ENCODE assay signal across 20 cellular contexts in genomic region chr14:24182110-24182882, GRCh38. TPM values are rescaled to one million over a fixed set of nuclear protein-coding genes. Genes with fewer than 3 reads are reported as not detected.
A peak's percentile ranks its signal among the peaks of the same experiment; 100 is the strongest.
DNase-seq lines count a peak whose midpoint lies in the region; ATAC-seq and TF ChIP-seq lines count a peak whose summit lies in the region.
"Had no signal": no experiment of that assay in that cellular context is flagged by ENCODE, and none has a peak within 500 bp of the region (broad histone marks: within the 10 kb centered on the region; RNA-seq: fewer than 3 reads in every experiment).

No MANE protein-coding gene starts in this region.

- H3K4me1 Mint-ChIP-seq in activated naive CD8-positive, alpha-beta T cell (ENCODE audit: low read depth): peaks cover 7% of the 10 kb centered on the region
- peaks cover 5% of the 10 kb centered on the region for H3K4me1 Mint-ChIP-seq in activated naive CD8-positive, alpha-beta T cell treated with anti-CD3 and anti-CD28 coated beads, Interleukin-2, amount 50 U/mL, for 24 hours
- H3K4me1 Mint-ChIP-seq in IgD-negative memory B cell (peaks cover 0 to 3% (median 0%) of the 10 kb centered on the region in 3 donors), endothelial cell (ENCODE audit: unreplicated experiment) (peaks cover 11% of the 10 kb centered on the region)
- peaks cover 39% of the 10 kb centered on the region for H3K4me1 Mint-ChIP-seq in stimulated activated naive CD8-positive, alpha-beta T cell treated with anti-CD3 and anti-CD28 coated beads, Interleukin-15, amount 100 ng/mL, for 72 hours

- H3K27ac Mint-ChIP-seq in activated naive CD8-positive, alpha-beta T cell: peak overlapping the region; percentile 64
- no peak overlapping the region for H3K27ac Mint-ChIP-seq in activated naive CD8-positive, alpha-beta T cell treated with anti-CD3 and anti-CD28 coated beads, Interleukin-2, amount 50 U/mL, for 24 hours
- peak overlapping the region in 2 of 3 donors; percentile 16 to 67 for H3K27ac Mint-ChIP-seq in IgD-negative memory B cell
- H3K27ac Mint-ChIP-seq in endothelial cell (ENCODE audit: unreplicated experiment): no peak overlapping the region
- H3K27ac Mint-ChIP-seq in stimulated activated naive CD8-positive, alpha-beta T cell treated with anti-CD3 and anti-CD28 coated beads, Interleukin-15, amount 100 ng/mL, for 72 hours: peak overlapping the region; percentile 57 to 93

- H3K4me3 Mint-ChIP-seq in activated naive CD8-positive, alpha-beta T cell: no peak overlapping the region
- H3K4me3 Mint-ChIP-seq in activated naive CD8-positive, alpha-beta T cell treated with anti-CD3 and anti-CD28 coated beads, Interleukin-2, amount 50 U/mL, for 24 hours: no peak overlapping the region
- no peak overlapping the region for H3K4me3 Mint-ChIP-seq in IgD-negative memory B cell
- peak overlapping the region; percentile 27 for H3K4me3 Mint-ChIP-seq in endothelial cell (ENCODE audit: unreplicated experiment)
- H3K4me3 Mint-ChIP-seq in stimulated activated naive CD8-positive, alpha-beta T cell treated with anti-CD3 and anti-CD28 coated beads, Interleukin-15, amount 100 ng/mL, for 72 hours: no peak overlapping the region

- DNase-seq in activated naive CD8-positive, alpha-beta T cell treated with anti-CD3 and anti-CD28 coated beads, Interleukin-2, amount 50 U/mL, for 24 hours: no peak
- DNase-seq in endothelial cell (ENCODE audit: low spot score): no peak
- no peak for DNase-seq in stimulated activated naive CD8-positive, alpha-beta T cell treated with anti-CD3 and anti-CD28 coated beads, Interleukin-15, amount 100 ng/mL, for 72 hours
- no peak for DNase-seq in stimulated activated CD4-positive, alpha-beta T cell treated with anti-CD3 and anti-CD28 coated beads, Interleukin-2, amount 100 ng/mL, for 48 hours
- no peak for DNase-seq in NCI-H2171 (lab: John Stamatoyannopoulos, UW)
- DNase-seq: adrenal gland; Caco-2; caudate nucleus; esophagus squamous epithelium; Kasumi-1; NCI-H1105; NCI-H2107; NCI-H524 treated with DMSO at 0.1 percent for 48 hours; SHP77 treated with DMSO at 0.1 percent for 48 hours; sigmoid colon; stimulated activated CD4-positive, alpha-beta T cell treated with anti-CD3 and anti-CD28 coated beads, Interleukin-1b, Interleukin-23, amount 100 ng/mL, for 48 hours; T1000 had no signal

- no peak for ATAC-seq in activated naive CD8-positive, alpha-beta T cell treated with anti-CD3 and anti-CD28 coated beads, Interleukin-2, amount 50 U/mL, for 24 hours
- no peak for ATAC-seq in stimulated activated naive CD8-positive, alpha-beta T cell treated with anti-CD3 and anti-CD28 coated beads, Interleukin-15, amount 100 ng/mL, for 72 hours
- ATAC-seq: left lung had no signal

- H3K9me3 Mint-ChIP-seq in activated naive CD8-positive, alpha-beta T cell (ENCODE audit: low read depth): no peaks in the 10 kb centered on the region
- no peaks in the 10 kb centered on the region for H3K9me3 Mint-ChIP-seq in activated naive CD8-positive, alpha-beta T cell treated with anti-CD3 and anti-CD28 coated beads, Interleukin-2, amount 50 U/mL, for 24 hours
- H3K9me3 Mint-ChIP-seq in IgD-negative memory B cell (no peaks in the 10 kb centered on the region), endothelial cell (ENCODE audit: unreplicated experiment) (no peaks in the 10 kb centered on the region)
- H3K9me3 Mint-ChIP-seq in stimulated activated naive CD8-positive, alpha-beta T cell treated with anti-CD3 and anti-CD28 coated beads, Interleukin-15, amount 100 ng/mL, for 72 hours: no peaks in the 10 kb centered on the region

- peaks cover 3% of the 10 kb centered on the region for H3K36me3 Mint-ChIP-seq in activated naive CD8-positive, alpha-beta T cell
- H3K36me3 Mint-ChIP-seq in activated naive CD8-positive, alpha-beta T cell treated with anti-CD3 and anti-CD28 coated beads, Interleukin-2, amount 50 U/mL, for 24 hours (ENCODE audit: low read depth): peaks cover 45% of the 10 kb centered on the region
- peaks cover 1% of the 10 kb centered on the region for H3K36me3 Mint-ChIP-seq in IgD-negative memory B cell
- peaks cover 25% of the 10 kb centered on the region for H3K36me3 Mint-ChIP-seq in endothelial cell (ENCODE audit: low read depth, unreplicated experiment)

- H3K27me3 Mint-ChIP-seq in activated naive CD8-positive, alpha-beta T cell: no peaks in the 10 kb centered on the region
- no peaks in the 10 kb centered on the region for H3K27me3 Mint-ChIP-seq in activated naive CD8-positive, alpha-beta T cell treated with anti-CD3 and anti-CD28 coated beads, Interleukin-2, amount 50 U/mL, for 24 hours
- H3K27me3 Mint-ChIP-seq in IgD-negative memory B cell (no peaks in the 10 kb centered on the region), endothelial cell (ENCODE audit: unreplicated experiment) (peaks cover 14% of the 10 kb centered on the region)
- H3K27me3 Mint-ChIP-seq in stimulated activated naive CD8-positive, alpha-beta T cell treated with anti-CD3 and anti-CD28 coated beads, Interleukin-15, amount 100 ng/mL, for 72 hours: no peaks in the 10 kb centered on the region

- TF ChIP-seq CTCF in endothelial cell (IDR thresholded peaks at IDR 0.05; ENCODE audit: unreplicated experiment): no peak

RNA-seq across cellular contexts. Expression of gene IPO4, which starts 6.3 kb away (rescaled TPM):
- 15.8 TPM for polyA plus RNA-seq in IgD-negative memory B cell
- 29.0 TPM for total RNA-seq in endothelial cell (ENCODE audit: unreplicated experiment)

RNA-seq across cellular contexts. Expression of gene REC8, which starts 10.4 kb away (rescaled TPM):
- polyA plus RNA-seq in IgD-negative memory B cell: 12.5 TPM
- total RNA-seq in endothelial cell (ENCODE audit: unreplicated experiment): 31.8 TPM

RNA-seq across cellular contexts. Expression of gene TM9SF1, which starts 12.9 kb away (rescaled TPM):
- polyA plus RNA-seq in IgD-negative memory B cell: 25.1 TPM
- total RNA-seq in endothelial cell (ENCODE audit: unreplicated experiment): 41.8 TPM

RNA-seq across cellular contexts. Expression of gene IRF9, which starts 21.2 kb away (rescaled TPM):
- polyA plus RNA-seq in IgD-negative memory B cell: 136 TPM
- 25.7 TPM for total RNA-seq in endothelial cell (ENCODE audit: unreplicated experiment)

RNA-seq across cellular contexts. Expression of gene TSSK4, which starts 23.2 kb away (rescaled TPM):
- polyA plus RNA-seq in IgD-negative memory B cell: 0.84 TPM
- total RNA-seq in endothelial cell (ENCODE audit: unreplicated experiment): not detected
- total RNA-seq: Caco-2, esophagus squamous epithelium had no signal

Comparison
In these comparisons a context has a peak if more than half of its experiments do, and no peak if none do; other contexts are left out.
1. H3K27ac Mint-ChIP-seq: peak in activated naive CD8-positive, alpha-beta T cell (single experiment), IgD-negative memory B cell (2 of 3) and stimulated activated naive CD8-positive, alpha-beta T cell treated with anti-CD3 and anti-CD28 coated beads, Interleukin-15, amount 100 ng/mL, for 72 hours (2 of 2); none in activated naive CD8-positive, alpha-beta T cell treated with anti-CD3 and anti-CD28 coated beads, Interleukin-2, amount 50 U/mL, for 24 hours (single experiment) and endothelial cell (single experiment).